In genomic region chr3:25781758-25782594, GRCh38 we compare ENCODE assay signal across 1 cellular context.
TF ChIP-seq lines count a peak whose summit lies in the region.

No MANE protein-coding gene starts in this region.

TF ChIP-seq in H1, 55 proteins besides CTCF, POLR2A, EP300 and RAD21 (continued from another document):
- TF ChIP-seq MAX (IDR thresholded peaks at IDR 0.05) (no peak), SP4 (IDR thresholded peaks at IDR 0.05; ENCODE audit: low read length) (no peak), RBBP5 (IDR thresholded peaks at IDR 0.05; ENCODE audit: borderline replicate concordance, low read depth, low read length) (no peak), PHF8 (conservative IDR thresholded peaks at IDR 0.05; ENCODE audit: low read depth, low read length) (no peak), RFX5 (IDR thresholded peaks at IDR 0.05; ENCODE audit: borderline replicate concordance, low read depth, low read length) (no peak), ASH2L (IDR thresholded peaks at IDR 0.05; ENCODE audit: low read length) (no peak), ATF3 (IDR thresholded peaks at IDR 0.05; ENCODE audit: insufficient read depth, low read depth, low read length) (no peak), SUZ12 (IDR thresholded peaks at IDR 0.05; ENCODE audit: low read length) (no peak), KDM1A (IDR thresholded peaks at IDR 0.05; ENCODE audit: borderline replicate concordance, low read length) (no peak), YY1 (IDR thresholded peaks at IDR 0.05; ENCODE audit: low read depth, low read length) (no peak), USF2 (IDR thresholded peaks at IDR 0.05; ENCODE audit: low read length) (no peak), CTBP2 (IDR thresholded peaks at IDR 0.05; ENCODE audit: borderline replicate concordance, insufficient read depth, insufficient read length, low read length) (no peak), FOSL1 (IDR thresholded peaks at IDR 0.05; ENCODE audit: insufficient read depth, low read depth, low read length) (no peak)
